Comparison of ENCODE assay signal across 8 cellular contexts in the genomic region with DNA sequence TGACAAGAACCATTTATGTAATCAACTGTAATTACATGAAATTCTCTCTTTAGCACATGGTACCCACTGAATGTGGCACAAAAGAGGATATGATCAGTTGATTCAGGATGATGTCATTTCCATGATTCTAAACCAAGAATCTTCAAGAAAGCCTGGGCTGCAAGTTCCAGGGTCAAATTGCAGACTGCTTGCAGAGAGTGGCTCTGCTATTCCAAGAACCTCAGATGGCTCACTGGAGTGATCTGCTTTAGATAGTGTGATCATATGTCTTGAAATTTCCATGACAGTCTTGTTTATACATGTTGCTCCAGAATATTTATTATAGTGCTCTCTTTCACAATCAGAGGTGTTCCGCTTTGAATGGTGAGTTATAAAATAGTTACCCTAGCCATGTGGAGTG.
A peak's percentile ranks its signal among the peaks of the same experiment; 100 is the strongest.
DNase-seq lines count a peak whose midpoint lies in the region; ATAC-seq and TF ChIP-seq lines count a peak whose summit lies in the region.

No MANE protein-coding gene starts in this region.

- TF ChIP-seq CTCF in choroid plexus epithelial cell (conservative IDR thresholded peaks at IDR 0.05; ENCODE audit: low read depth, low read length), result no peak
- no peak for TF ChIP-seq CTCF in stomach (IDR thresholded peaks at IDR 0.05)

- peaks cover 0 to 20% (median 8%) of the 10 kb centered on the region in 4 donors for H3K4me1 ChIP-seq in stomach

- no peak overlapping the region for H3K4me3 ChIP-seq in choroid plexus epithelial cell (ENCODE audit: low read depth, low read length)
- H3K4me3 ChIP-seq in stomach, result no peak overlapping the region

- no peaks in the 10 kb centered on the region for H3K9me3 ChIP-seq in stomach

- no peak overlapping the region for H3K27ac ChIP-seq in stomach

- ATAC-seq in GM19035 (IDR thresholded peaks at IDR 0.05; ENCODE audit: unreplicated experiment) (peak; percentile 73), HG03469 (IDR thresholded peaks at IDR 0.05; ENCODE audit: unreplicated experiment) (peak; percentile 60)

- no peaks in the 10 kb centered on the region for H3K36me3 ChIP-seq in stomach

- no peak for TF ChIP-seq EP300 in stomach (IDR thresholded peaks at IDR 0.05)

- H3K27me3 ChIP-seq in stomach, result no peaks in the 10 kb centered on the region

- TF ChIP-seq POLR2A in stomach (IDR thresholded peaks at IDR 0.05), result no peak

- DNase-seq in AG08396 (ENCODE audit: low spot score) (peak; percentile 27), choroid plexus epithelial cell (ENCODE audit: low read depth) (peak; percentile 85), NCI-H510A (lab: John Stamatoyannopoulos, UW) (no peak), GM19240 (ENCODE audit: insufficient read length, low spot score) (no peak), stomach (no peak)
- no peak for DNase-seq in stimulated activated naive CD4-positive, alpha-beta T cell treated with Interleukin-2 at 50 U/mL for 16 hours (lab: John Stamatoyannopoulos, UW)

- 81 to 100% (median 92%) methylated on average over 1 of the region's 1 CpG for WGBS in stomach, 5 donors

- intact Hi-C loops in stomach (cut with DNase I; ENCODE audit: low total_unique reads), result no loop called here

Comparison
In these comparisons a context has a peak if more than half of its experiments do, and no peak if none do; other contexts are left out.
1. DNase-seq: peak in AG08396 (single experiment) and choroid plexus epithelial cell (single experiment); none in NCI-H510A (single experiment), stimulated activated naive CD4-positive, alpha-beta T cell treated with Interleukin-2 at 50 U/mL for 16 hours (single experiment), GM19240 (single experiment) and stomach (single experiment).